In the genomic region with DNA sequence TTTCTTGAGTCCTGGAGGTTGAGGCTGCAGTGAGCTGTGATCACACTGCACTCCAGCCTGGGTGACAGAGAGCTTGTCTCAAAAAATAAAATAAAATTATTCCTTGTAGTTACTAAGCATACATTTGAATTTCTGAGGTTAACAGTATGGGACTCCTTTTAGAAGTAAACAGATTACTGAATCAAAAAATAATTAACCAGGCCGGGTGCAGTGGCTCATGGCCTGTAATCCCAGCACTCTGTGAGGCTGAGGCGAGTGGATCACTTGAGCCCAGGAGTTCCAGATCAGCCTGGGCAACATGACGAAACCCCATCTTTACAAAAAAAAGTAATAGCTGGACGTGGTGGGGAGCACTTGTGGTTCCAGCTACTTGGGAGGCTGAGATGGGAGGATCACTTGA, we compare ENCODE assay signal across 24 cellular contexts. TPM values are rescaled to one million over a fixed set of nuclear protein-coding genes. Genes with fewer than 3 reads are reported as not detected.
A peak's percentile ranks its signal among the peaks of the same experiment; 100 is the strongest.
DNase-seq lines count a peak whose midpoint lies in the region; ATAC-seq, FAIRE-seq and TF ChIP-seq lines count a peak whose summit lies in the region.
"Had no signal": no experiment of that assay in that cellular context is flagged by ENCODE, and none has a peak within 500 bp of the region (broad histone marks: within the 10 kb centered on the region; RNA-seq: fewer than 3 reads in every experiment).

No MANE protein-coding gene starts in this region.

- no peak overlapping the region for H2BK15ac ChIP-seq in mesenchymal stem cell (ENCODE audit: low read depth, poor library complexity, severe bottlenecking)

- H3K14ac ChIP-seq in mesenchymal stem cell (ENCODE audit: low read length in 2 of 2): no peak overlapping the region

- H2AFZ ChIP-seq in HepG2 (ENCODE audit: low read length) (no peak overlapping the region), mesenchymal stem cell (ENCODE audit: low read depth, low read length) (no peak overlapping the region)

- no peak overlapping the region for H3K4ac ChIP-seq in mesenchymal stem cell (ENCODE audit: low read depth in 1 of 2, low read length in 2 of 2)

- CTCF ChIA-PET in HepG2 (lab: Yijun Ruan, JAX; ENCODE audit: low intra/inter-chr PET ratio, low total read pairs): no interaction called here

- H2AK5ac ChIP-seq in mesenchymal stem cell (ENCODE audit: low read length, severe bottlenecking): no peak overlapping the region

- H3K9ac ChIP-seq in HepG2 (ENCODE audit: insufficient read depth, low read depth, low read length) (no peak overlapping the region), mesenchymal stem cell (ENCODE audit: low read length) (no peak overlapping the region)
- H3K9ac ChIP-seq: BLaER1 treated with 17β-estradiol and CSF1 and Interleukin-3, amounts not matched to agents 10 nM and 100 nM had no signal

- H3K79me1 ChIP-seq in mesenchymal stem cell (replicated peaks; ENCODE audit: low read length, poor library complexity, severe bottlenecking): no peaks in the 10 kb centered on the region

- H3K4me2 ChIP-seq in HepG2 (ENCODE audit: low read depth, low read length): no peak overlapping the region
- H3K4me2 ChIP-seq in mesenchymal stem cell (ENCODE audit: low read length, poor library complexity, severe bottlenecking): no peak overlapping the region
- H3K4me2 ChIP-seq: A549; BLaER1 treated with 17β-estradiol and CSF1 and Interleukin-3, amounts not matched to agents 10 nM and 100 nM had no signal

- TF ChIP-seq CTCF in right lobe of liver (IDR thresholded peaks at IDR 0.05) (no peak), HepG2 (CRISPR knock-in tag; IDR thresholded peaks at IDR 0.05) (no peak), spleen (IDR thresholded peaks at IDR 0.05 in 8 of 11, conservative IDR thresholded peaks at IDR 0.05 in 3 of 11) (no peak)

- H4K8ac ChIP-seq in mesenchymal stem cell (ENCODE audit: low read length): no peak overlapping the region

- H3K4me3 ChIP-seq in right lobe of liver (no peak overlapping the region), HepG2 (replicated peaks in 1 of 3; ENCODE audit: insufficient read depth in 1 of 3, low read depth in 2 of 3, low read length in 3 of 3) (no peak overlapping the region), mesenchymal stem cell (ENCODE audit: insufficient read depth in 1 of 2, low read depth in 1 of 2, low read length in 2 of 2) (no peak overlapping the region), spleen (no peak overlapping the region)
- H3K4me3 ChIP-seq: A549; BLaER1 treated with 17β-estradiol and CSF1 and Interleukin-3, amounts not matched to agents 10 nM and 100 nM; HAP-1 had no signal

- DNase-seq in right lobe of liver (peak in 1 of 3 donors; percentile 38), HepG2 (ENCODE audit: low spot score) (no peak), mesenchymal stem cell (no peak), spleen (peak; percentile 19), substantia nigra (lab: John Stamatoyannopoulos, UW) (no peak)
- DNase-seq: 8988T; ACHN; AML-193; BE2C; Calu3; CD4-positive, alpha-beta memory T cell; COR-L47; DMS53; DMS79 treated with DMSO at 0.1 percent for 48 hours; GF-D8; GOT3; HFFc6 had no signal

- no peaks in the 10 kb centered on the region for H3K9me3 ChIP-seq in right lobe of liver
- H3K9me3 ChIP-seq in HepG2 (ENCODE audit: low read length): no peaks in the 10 kb centered on the region
- H3K9me3 ChIP-seq in mesenchymal stem cell (ENCODE audit: control insufficient read depth, low read length): no peaks in the 10 kb centered on the region
- no peaks in the 10 kb centered on the region for H3K9me3 ChIP-seq in spleen
- H3K9me3 ChIP-seq: A549; BE2C; BLaER1 treated with 17β-estradiol and CSF1 and Interleukin-3, amounts not matched to agents 10 nM and 100 nM; HAP-1 had no signal

- TF ChIP-seq POLR2A in right lobe of liver (IDR thresholded peaks at IDR 0.05): no peak
- no peak for TF ChIP-seq POLR2A in HepG2 (IDR thresholded peaks at IDR 0.05; ENCODE audit: insufficient read depth in 1 of 2, low read depth in 2 of 2, low read length in 2 of 2)
- no peak for TF ChIP-seq POLR2A in spleen (IDR thresholded peaks at IDR 0.05)

- no peak overlapping the region for H4K91ac ChIP-seq in mesenchymal stem cell (ENCODE audit: low read length)

- peak; percentile 73 to 96 (median 81) for ATAC-seq in right lobe of liver
- no peak for ATAC-seq in HepG2
- no peak for ATAC-seq in GM21528 (IDR thresholded peaks at IDR 0.05; ENCODE audit: low FRiP score, unreplicated experiment)
- ATAC-seq: A549 had no signal

- in situ Hi-C loops in HepG2 (cut with HindIII; ENCODE audit: extremely low pct_ligation_motif_present, low pct_unique_long_range_greater_than_20kb): no loop called here

- H4K20me1 ChIP-seq in HepG2 (ENCODE audit: insufficient read depth, low read length): no peaks in the 10 kb centered on the region
- H4K20me1 ChIP-seq: BLaER1 treated with 17β-estradiol and CSF1 and Interleukin-3, amounts not matched to agents 10 nM and 100 nM had no signal

- no peak overlapping the region for H3K23ac ChIP-seq in mesenchymal stem cell (ENCODE audit: low read length in 2 of 2)

- 6% methylated on average over 4 of the region's 4 CpGs for WGBS in right lobe of liver (ENCODE audit: insufficient coverage, low coverage, low lambda C conversion rate, missing lambda C conversion rate)
- WGBS in HepG2 (ENCODE audit: low lambda C conversion rate): 37% methylated on average over 4 of the region's 4 CpGs
- 100% methylated on average over 2 of the region's 4 CpGs for WGBS in mesenchymal stem cell
- 81 to 95% (median 86%) methylated on average over 4 of the region's 4 CpGs for WGBS in spleen, 5 donors

- no TSS peak for BruUV-seq in HepG2 (replicated peaks; lab: Mats Ljungman, UMichigan)

- H2BK120ac ChIP-seq in mesenchymal stem cell (ENCODE audit: low read depth, low read length): no peak overlapping the region

- H3K27me3 ChIP-seq in right lobe of liver (no peaks in the 10 kb centered on the region), HepG2 (ENCODE audit: control insufficient read depth in 1 of 2, insufficient read depth in 2 of 2, low read length in 2 of 2) (no peaks in the 10 kb centered on the region), mesenchymal stem cell (ENCODE audit: control insufficient read depth in 1 of 2, insufficient read depth in 1 of 2, low read length in 2 of 2) (no peaks in the 10 kb centered on the region), spleen (replicated peaks in 1 of 7) (no peaks in the 10 kb centered on the region)
- H3K27me3 ChIP-seq: BE2C; BLaER1 treated with 17β-estradiol and CSF1 and Interleukin-3, amounts not matched to agents 10 nM and 100 nM had no signal

- H3K27ac ChIP-seq in right lobe of liver: peak overlapping the region in 1 of 3 donors; percentile 44
- no peak overlapping the region for H3K27ac ChIP-seq in HepG2 (ENCODE audit: extremely low read length, insufficient read depth, low read length)
- peak overlapping the region; percentile 20 for H3K27ac ChIP-seq in mesenchymal stem cell (ENCODE audit: low read length, poor library complexity, severe bottlenecking)
- H3K27ac ChIP-seq in spleen: no peak overlapping the region
- H3K27ac ChIP-seq in substantia nigra (ENCODE audit: low read depth, low read length, poor library complexity, severe bottlenecking): no peak overlapping the region
- H3K27ac ChIP-seq: A549; BLaER1 treated with 17β-estradiol and CSF1 and Interleukin-3, amounts not matched to agents 10 nM and 100 nM had no signal

- TF ChIP-seq RAD21 in HepG2 (CRISPR knock-in tag; IDR thresholded peaks at IDR 0.05): no peak

- H3K4me1 ChIP-seq in right lobe of liver (peaks cover 0 to 14% (median under 1%) of the 10 kb centered on the region in 4 donors), HepG2 (ENCODE audit: insufficient read depth, low read length) (peaks cover 1% of the 10 kb centered on the region), mesenchymal stem cell (ENCODE audit: control insufficient read depth, insufficient read depth, low read depth, low read length) (no peaks in the 10 kb centered on the region), spleen (no peaks in the 10 kb centered on the region)
- H3K4me1 ChIP-seq: A549, BE2C, HAP-1 had no signal

- H2BK5ac ChIP-seq in mesenchymal stem cell (ENCODE audit: low read depth, low read length, poor library complexity, severe bottlenecking): no peak overlapping the region

- no peak for FAIRE-seq in HepG2 (lab: Jason Lieb, UNC)
- FAIRE-seq: A549, GM12891, GM18507, H54 had no signal

- intact Hi-C loops in right lobe of liver (cut with DNase I): no loop called here
- intact Hi-C loops in HepG2 (cut with micrococcal nuclease; ENCODE audit: unreplicated experiment): no loop called here
- intact Hi-C loops in spleen (cut with DNase I; ENCODE audit: low total_unique reads): no loop called here

- no peak overlapping the region for H3K18ac ChIP-seq in mesenchymal stem cell (ENCODE audit: low read depth in 1 of 2, low read length in 2 of 2)

- TF ChIP-seq EP300 in HepG2 (IDR thresholded peaks at IDR 0.05; ENCODE audit: low read depth in 2 of 2, low read length in 2 of 2) (no peak), HepG2 (CRISPR knock-in tag; IDR thresholded peaks at IDR 0.05; ENCODE audit: borderline replicate concordance) (no peak)

- no peaks in the 10 kb centered on the region for H3K79me2 ChIP-seq in HepG2 (ENCODE audit: insufficient read depth, low read length)

- H3K36me3 ChIP-seq in right lobe of liver (no peaks in the 10 kb centered on the region), HepG2 (replicated peaks in 1 of 2; ENCODE audit: control insufficient read depth in 1 of 2, insufficient read depth in 2 of 2, low read length in 2 of 2) (no peaks in the 10 kb centered on the region), mesenchymal stem cell (ENCODE audit: control insufficient read depth in 1 of 2, insufficient read depth in 2 of 2, low read depth in 1 of 2, low read length in 2 of 2) (no peaks in the 10 kb centered on the region), spleen (no peaks in the 10 kb centered on the region)
- H3K36me3 ChIP-seq: BE2C; BLaER1 treated with 17β-estradiol and CSF1 and Interleukin-3, amounts not matched to agents 10 nM and 100 nM; HAP-1 had no signal

- H2BK12ac ChIP-seq in mesenchymal stem cell (ENCODE audit: low read length in 2 of 2): no peak overlapping the region

- POLR2A ChIA-PET in HepG2 (lab: Yijun Ruan, JAX): interaction anchor here (2.2 kb wide), 1 partner anchor 23 kb away, joined by 5 read pairs; no protein-coding TSS in a partner anchor

RNA-seq across cellular contexts. Expression of a gene that starts 22.1 kb away (rescaled TPM):
- total RNA-seq in right lobe of liver (1,000 to 10,000 TPM; 2,452 to 4,356 (median 3,217) TPM), HepG2 (2016; rRNA removed; fragmentation: Illumina TruSeq; extraction: Trizol) (13,726 and 19,145 TPM in 2 replicates), spleen (over 10,000 TPM in 1 of 7 donors, 1,000 to 10,000 TPM in 6; 7,486 to 10,079 (median 8,893) TPM)
- 8,339 and 10,487 TPM in 2 replicates for total RNA-seq in HepG2 (2016; cell fraction: cytosol; rRNA removed; fragmentation: Illumina TruSeq; extraction: Trizol; ENCODE audit: low read depth)
- total RNA-seq in HepG2 (2016; cell fraction: insoluble cytoplasmic fraction; rRNA removed; fragmentation: Illumina TruSeq; extraction: Trizol): 13,733 and 18,946 TPM in 2 replicates
- total RNA-seq in HepG2 (2016; cell fraction: membrane; rRNA removed; fragmentation: Illumina TruSeq; extraction: Trizol): 28,006 and 33,792 TPM in 2 replicates
- 5,621 and 5,952 TPM in 2 replicates for total RNA-seq in HepG2 (2016; cell fraction: nucleus; rRNA removed; fragmentation: Illumina TruSeq; extraction: Trizol)
- polyA plus RNA-seq in HepG2 (2011; rRNA removed) (14,480 and 17,172 TPM in 2 replicates), spleen (over 10,000 TPM; 12,419 to 13,640 (median 12,484) TPM)
- polyA plus RNA-seq in HepG2 (2011; cell fraction: cytosol; rRNA removed): 15,977 and 19,367 TPM in 2 replicates
- 3,845 and 5,107 TPM in 2 replicates for polyA plus RNA-seq in HepG2 (2011; cell fraction: nucleus; rRNA removed)
- polyA plus RNA-seq in HepG2 (2012): 17,181 and 19,057 TPM in 2 replicates
- polyA plus RNA-seq in HepG2 (2016; cell fraction: cytosol; fragmentation: Illumina TruSeq; extraction: Trizol; ENCODE audit: low read depth): 12,881 and 14,827 TPM in 2 replicates
- 16,271 and 16,577 TPM in 2 replicates for polyA plus RNA-seq in HepG2 (2016; cell fraction: insoluble cytoplasmic fraction; fragmentation: Illumina TruSeq; extraction: Trizol; ENCODE audit: low read depth)
- polyA plus RNA-seq in HepG2 (2016; cell fraction: membrane; fragmentation: Illumina TruSeq; extraction: Trizol; ENCODE audit: low read depth): 23,858 and 27,229 TPM in 2 replicates
- 6,994 and 7,179 TPM in 2 replicates for polyA plus RNA-seq in HepG2 (2016; cell fraction: nucleus; fragmentation: Illumina TruSeq; extraction: Trizol; ENCODE audit: insufficient read depth, low read depth)
- polyA minus RNA-seq in HepG2 (2011; rRNA and poly(A)+ RNA removed; ENCODE audit: low replicate concordance): 11,031 and 11,693 TPM in 2 replicates
- polyA minus RNA-seq in HepG2 (2011; cell fraction: cytosol; rRNA and poly(A)+ RNA removed): 6,843 and 8,738 TPM in 2 replicates
- polyA minus RNA-seq in HepG2 (2011; cell fraction: nucleus; rRNA and poly(A)+ RNA removed): 1,924 and 3,380 TPM in 2 replicates
- polyA plus RNA-seq in mesenchymal stem cell (2013, experiment 1 of 2): 14,204 TPM
- polyA plus RNA-seq in mesenchymal stem cell (2013, experiment 2 of 2): 14,628 TPM

Comparison
In these comparisons a context has a peak if more than half of its experiments do, and no peak if none do; other contexts are left out.
1. ATAC-seq: peak in right lobe of liver (4 of 4); none in HepG2 (single experiment) and GM21528 (single experiment).